ENCODE assay signal across 25 cellular contexts in the genomic region with DNA sequence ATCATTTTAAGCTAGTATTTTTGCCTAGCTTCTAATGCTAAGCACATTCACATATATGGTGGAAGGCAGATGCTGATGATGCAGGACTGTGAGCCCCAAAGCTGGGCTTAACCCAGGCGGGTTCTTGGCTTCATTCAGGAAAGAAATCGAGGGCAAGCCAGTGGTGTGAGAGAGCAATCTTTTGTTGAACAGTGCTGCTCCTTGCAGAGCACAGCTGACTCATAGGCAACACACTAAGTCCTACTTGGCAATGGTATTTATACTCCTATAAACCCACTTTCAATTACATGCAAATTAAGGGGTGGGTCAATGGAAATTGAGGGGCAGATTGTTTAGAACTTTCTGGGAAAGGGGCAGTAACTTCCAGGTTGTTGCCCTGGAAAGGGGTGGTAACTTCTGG. TPM values are rescaled to one million over a fixed set of nuclear protein-coding genes. Genes with fewer than 3 reads are reported as not detected.
DNase-seq lines count a peak whose midpoint lies in the region; ATAC-seq and TF ChIP-seq lines count a peak whose summit lies in the region.
"Had no signal": no experiment of that assay in that cellular context is flagged by ENCODE, and none has a peak within 500 bp of the region (broad histone marks: within the 10 kb centered on the region; RNA-seq: fewer than 3 reads in every experiment).

No MANE protein-coding gene starts in this region.

- H3K4me3 ChIP-seq in MG63 (no peak overlapping the region), epithelial cell of esophagus (ENCODE audit: low read length) (no peak overlapping the region)

- no peaks in the 10 kb centered on the region for H3K9me3 ChIP-seq in MG63
- H3K9me3 ChIP-seq: BE2C had no signal

- no peak for TF ChIP-seq CTCF in epithelial cell of esophagus (IDR thresholded peaks at IDR 0.05; ENCODE audit: insufficient read depth, low read depth, low read length, missing control alignments)
- TF ChIP-seq CTCF in CD14-positive monocyte (IDR thresholded peaks at IDR 0.05), result no peak

- peaks cover 7 to 10% (median 8%) of the 10 kb centered on the region in 3 donors for H3K27me3 Mint-ChIP-seq in CD14-positive monocyte (ENCODE audit: low read depth in 3 of 3)

- no peaks in the 10 kb centered on the region for H3K27me3 ChIP-seq in MG63
- H3K27me3 ChIP-seq: BE2C had no signal

- no peak for DNase-seq in Right ventricle myocardium inferior (ENCODE audit: missing footprints)
- no peak for DNase-seq in Right ventricle myocardium superior
- peak; percentile 6 for DNase-seq in MG63
- DNase-seq in epithelial cell of esophagus (ENCODE audit: low read depth), result peak; percentile 13
- peak; percentile 3 for DNase-seq in iris pigment epithelial cell (ENCODE audit: low read depth)
- DNase-seq in CD14-positive monocyte (ENCODE audit: low spot score), result no peak
- no peak for DNase-seq in cerebellar nuclear complex (lab: John Stamatoyannopoulos, UW)
- DNase-seq: 8988T, ACHN, BE2C, DMS153, DND-41, HCEC 1CT, Kasumi-1, NCI-H1048, NCI-H1417 treated with DMSO at 0.1 percent for 48 hours, NCI-H1694 treated with DMSO at 0.1 percent for 48 hours, NCI-H2081, NCI-H226, NCI-H510A, NCI-H69 had no signal

- no peaks in the 10 kb centered on the region for H3K4me1 Mint-ChIP-seq in CD14-positive monocyte

- no peak overlapping the region for H3K27ac Mint-ChIP-seq in CD14-positive monocyte

- no peak overlapping the region for H3K4me3 Mint-ChIP-seq in CD14-positive monocyte

- ATAC-seq in Right ventricle myocardium inferior, result peak; percentile 14
- ATAC-seq in Right ventricle myocardium superior (ENCODE audit: poor library complexity), result no peak
- ATAC-seq in HG02852 (IDR thresholded peaks at IDR 0.05; ENCODE audit: unreplicated experiment), result no peak
- ATAC-seq: HepG2, Panc1, SK-N-SH treated with all-trans-retinoic acid at 6 μM for 48 hours had no signal

- H3K36me3 ChIP-seq in MG63, result no peaks in the 10 kb centered on the region
- H3K36me3 ChIP-seq: BE2C had no signal

- intact Hi-C loops in Right ventricle myocardium inferior (cut with DNase I) (no loop called here), Right ventricle myocardium superior (cut with DNase I) (no loop called here), CD14-positive monocyte (cut with micrococcal nuclease) (no loop called here)

- peaks cover 0 to 4% (median 2%) of the 10 kb centered on the region in 7 donors for H3K9me3 Mint-ChIP-seq in CD14-positive monocyte

- no peaks in the 10 kb centered on the region for H3K36me3 Mint-ChIP-seq in CD14-positive monocyte

RNA-seq across cellular contexts. Expression of a gene that starts 42.0 kb away (rescaled TPM):
- total RNA-seq in Right ventricle myocardium inferior, result 71.2 TPM
- 67.7 TPM for total RNA-seq in Right ventricle myocardium superior
- 1.5 and 9.7 TPM in 2 replicates for total RNA-seq in MG63 (2014; rRNA removed; shearing (Covaris generic); ENCODE audit: low replicate concordance)
- 10 to 100 TPM; 53.5 to 80.5 TPM for polyA plus RNA-seq in CD14-positive monocyte
- total RNA-seq: HepG2 had no signal
- polyA plus RNA-seq: HepG2 had no signal

Comparison
In these comparisons a context has a peak if more than half of its experiments do, and no peak if none do; other contexts are left out.
1. DNase-seq: peak in MG63 (single experiment), epithelial cell of esophagus (single experiment) and iris pigment epithelial cell (single experiment); none in Right ventricle myocardium inferior (single experiment), Right ventricle myocardium superior (single experiment), CD14-positive monocyte (single experiment) and cerebellar nuclear complex (0 of 2).